In genomic region chr2:156874707-156875106, GRCh38 we compare ENCODE assay signal across 26 cellular contexts.
"Had no signal": no experiment of that assay in that cellular context is flagged by ENCODE, and none has a peak within 500 bp of the region (broad histone marks: within the 10 kb centered on the region; RNA-seq: fewer than 3 reads in every experiment).

No MANE protein-coding gene starts in this region.

- H3K9me3 Mint-ChIP-seq: nephron; stimulated activated naive CD8-positive, alpha-beta T cell treated with anti-CD3 and anti-CD28 coated beads, Interleukin-15, Interleukin-2, amounts not matched to agents 100 ng/mL and 50 ng/mL, for 24 hours had no signal

- H3K27me3 ChIP-seq: neutrophil, pancreas, right lobe of liver, sigmoid colon, stomach, thyroid gland, tibial nerve, upper lobe of left lung, vagina had no signal

- H3K36me3 Mint-ChIP-seq: natural killer cell; stimulated activated effector memory CD8-positive, alpha-beta T cell treated with anti-CD3 and anti-CD28 coated beads, Interleukin-12 subunit alpha, Interleukin-12 subunit beta, amount 100 ng/mL, for 72 hours; stimulated activated naive B cell treated with anti-CD40 and anti-IgM and Interleukin-4, amounts not matched to agents 10 μg/mL and 1 μg/mL and 100 μg/mL, for 72 hours had no signal

- H3K27ac ChIP-seq: neutrophil, pancreas, prostate gland, right lobe of liver, sigmoid colon, stomach, thoracic aorta, thyroid gland, tibial nerve, upper lobe of left lung, vagina had no signal

- DNase-seq: natural killer cell; nucleus accumbens; pancreas; retina; right cardiac atrium; right lobe of liver; sigmoid colon; small intestine; stimulated activated CD4-positive, alpha-beta T cell treated with anti-CD3 and anti-CD28 coated beads, Interleukin-15, amount 100 ng/mL, for 24 hours; stimulated activated CD4-positive, alpha-beta T cell treated with anti-CD3 and anti-CD28 coated beads, Interleukin-2, amount 100 ng/mL, for 24 hours; stimulated activated CD4-positive, alpha-beta T cell treated with anti-CD3 and anti-CD28 coated beads, Interleukin-2, amount 100 ng/mL, for 48 hours; stimulated activated CD4-positive, alpha-beta T cell treated with anti-CD3 and anti-CD28 coated beads, Interleukin-4, amount 100 ng/mL, for 24 hours; stimulated activated naive B cell treated with anti-CD40 and anti-IgM and Interleukin-4, amounts not matched to agents 10 μg/mL and 1 μg/mL and 100 μg/mL, for 72 hours; stimulated activated naive CD4-positive, alpha-beta T cell treated with Interleukin-2 at 50 U/mL for 16 hours; stomach; thyroid gland; trophoblast cell; upper lobe of left lung had no signal

- H3K4me3 Mint-ChIP-seq: natural killer cell; nephron; stimulated activated effector memory CD8-positive, alpha-beta T cell treated with anti-CD3 and anti-CD28 coated beads, Interleukin-12 subunit alpha, Interleukin-12 subunit beta, amount 100 ng/mL, for 72 hours; stimulated activated naive B cell treated with anti-CD40 and anti-IgM and Interleukin-4, amounts not matched to agents 10 μg/mL and 1 μg/mL and 100 μg/mL, for 72 hours; stimulated activated naive CD8-positive, alpha-beta T cell treated with anti-CD3 and anti-CD28 coated beads, Interleukin-15, Interleukin-2, amounts not matched to agents 100 ng/mL and 50 ng/mL, for 24 hours had no signal

- H3K27ac Mint-ChIP-seq: natural killer cell; nephron; stimulated activated effector memory CD8-positive, alpha-beta T cell treated with anti-CD3 and anti-CD28 coated beads, Interleukin-12 subunit alpha, Interleukin-12 subunit beta, amount 100 ng/mL, for 72 hours; stimulated activated naive B cell treated with anti-CD40 and anti-IgM and Interleukin-4, amounts not matched to agents 10 μg/mL and 1 μg/mL and 100 μg/mL, for 72 hours; stimulated activated naive CD8-positive, alpha-beta T cell treated with anti-CD3 and anti-CD28 coated beads, Interleukin-15, Interleukin-2, amounts not matched to agents 100 ng/mL and 50 ng/mL, for 24 hours had no signal

- H3K4me1 ChIP-seq: pancreas, prostate gland, right lobe of liver, sigmoid colon, stomach, thyroid gland, tibial nerve, upper lobe of left lung, vagina had no signal

- H3K4me3 ChIP-seq: pancreas, prostate gland, right lobe of liver, sigmoid colon, stomach, thoracic aorta, thyroid gland, tibial nerve, upper lobe of left lung, vagina had no signal

- H3K36me3 ChIP-seq: neutrophil, pancreas, prostate gland, right lobe of liver, sigmoid colon, stomach, thoracic aorta, thyroid gland, tibial nerve, upper lobe of left lung, vagina had no signal

- H3K9me3 ChIP-seq: neutrophil, pancreas, prostate gland, right lobe of liver, sigmoid colon, stomach, thoracic aorta, thyroid gland, tibial nerve, upper lobe of left lung, vagina had no signal

- H3K4me1 Mint-ChIP-seq: natural killer cell; nephron; stimulated activated effector memory CD8-positive, alpha-beta T cell treated with anti-CD3 and anti-CD28 coated beads, Interleukin-12 subunit alpha, Interleukin-12 subunit beta, amount 100 ng/mL, for 72 hours; stimulated activated naive B cell treated with anti-CD40 and anti-IgM and Interleukin-4, amounts not matched to agents 10 μg/mL and 1 μg/mL and 100 μg/mL, for 72 hours had no signal

- H3K27me3 Mint-ChIP-seq: stimulated activated naive B cell treated with anti-CD40 and anti-IgM and Interleukin-4, amounts not matched to agents 10 μg/mL and 1 μg/mL and 100 μg/mL, for 72 hours; stimulated activated naive CD8-positive, alpha-beta T cell treated with anti-CD3 and anti-CD28 coated beads, Interleukin-15, Interleukin-2, amounts not matched to agents 100 ng/mL and 50 ng/mL, for 24 hours had no signal
